In genomic region chr12:74280156-74280655, GRCh38 we compare ENCODE assay signal across 6 cellular contexts.
"Had no signal": no experiment of that assay in that cellular context is flagged by ENCODE, and none has a peak within 500 bp of the region (broad histone marks: within the 10 kb centered on the region; RNA-seq: fewer than 3 reads in every experiment).

No MANE protein-coding gene starts in this region.

- H3K4me2 ChIP-seq: KMS-11 had no signal

- ATAC-seq: K562 had no signal

- H3K9ac ChIP-seq: KMS-11 had no signal

- H3K27ac ChIP-seq: HL-60, KMS-11 had no signal

- H3K4me3 ChIP-seq: K562 had no signal

- FAIRE-seq: K562 had no signal

- DNase-seq: IMR-90, KBM-7, KG1 had no signal
